ENCODE assay signal across 9 cellular contexts in genomic region chr19:752652-753517, GRCh38. TPM values are rescaled to one million over a fixed set of nuclear protein-coding genes. Genes with fewer than 3 reads are reported as not detected.
DNase-seq lines count a peak whose midpoint lies in the region; ATAC-seq, FAIRE-seq and TF ChIP-seq lines count a peak whose summit lies in the region.
"Had no signal": no experiment of that assay in that cellular context is flagged by ENCODE, and none has a peak within 500 bp of the region (broad histone marks: within the 10 kb centered on the region; RNA-seq: fewer than 3 reads in every experiment).

No MANE protein-coding gene starts in this region.

- H3K9me3 ChIP-seq in A549 (peaks cover 24% of the 10 kb centered on the region), mammary epithelial cell (replicated peaks; ENCODE audit: insufficient read depth, low read length) (peaks cover 7% of the 10 kb centered on the region), OCI-LY7 (ENCODE audit: low read length) (no peaks in the 10 kb centered on the region)

- H3K79me2 ChIP-seq in mammary epithelial cell (ENCODE audit: insufficient read depth, low read length): peaks cover 15% of the 10 kb centered on the region
- no peaks in the 10 kb centered on the region for H3K79me2 ChIP-seq in OCI-LY7 (ENCODE audit: insufficient read depth, low read depth, low read length)

- peak overlapping the region; percentile 94 for H3K4me2 ChIP-seq in A549
- H3K4me2 ChIP-seq in mammary epithelial cell (ENCODE audit: insufficient read depth, low read depth, low read length): peak overlapping the region; percentile 10
- H3K4me2 ChIP-seq in OCI-LY7 (ENCODE audit: low read length): no peak overlapping the region

- DNase-seq in A549 (ENCODE audit: low read depth in 1 of 2, low spot score in 1 of 2): peak; percentile 95 to 99
- DNase-seq in mammary epithelial cell: peak; percentile 70
- DNase-seq in lung microvascular endothelial cell (ENCODE audit: low read depth in 2 of 2): peak; percentile 56 to 67
- DNase-seq in OCI-LY7 (ENCODE audit: low spot score): no peak

- no peak for FAIRE-seq in A549 (lab: Jason Lieb, UNC)

- H3K4me1 ChIP-seq in A549 (peaks cover 33% of the 10 kb centered on the region), mammary epithelial cell (ENCODE audit: insufficient read depth, low read length) (peaks cover 23% of the 10 kb centered on the region), OCI-LY7 (ENCODE audit: insufficient read depth, low read length, poor library complexity, severe bottlenecking) (no peaks in the 10 kb centered on the region)

- no peaks in the 10 kb centered on the region for H3K9me2 ChIP-seq in OCI-LY7 (ENCODE audit: insufficient read depth, low read length)

- TF ChIP-seq POLR2A in A549 (IDR thresholded peaks at IDR 0.05; ENCODE audit: low read length): peak; percentile 27; the same call in 1 of the 2 replicates

- POLR2A ChIA-PET in A549 (lab: Yijun Ruan, JAX) (interaction anchor here (0.6 to 2.6 kb wide), 23 partner anchors 8 to 269 kb away, joined by 3 to 26 read pairs (median 5); partner anchors contain the start of gene FSTL3), OCI-LY7 (lab: Charles Lee) (interaction anchor here (1.0 kb wide), 1 partner anchor 9 kb away, joined by 3 read pairs; no protein-coding TSS in a partner anchor)

- TF ChIP-seq CTCF in A549 (IDR thresholded peaks at IDR 0.05): no peak
- no peak for TF ChIP-seq CTCF in mammary epithelial cell (conservative IDR thresholded peaks at IDR 0.05 in 1 of 2, IDR thresholded peaks at IDR 0.05 in 1 of 2; ENCODE audit: extremely low read depth in 1 of 2, insufficient read depth in 1 of 2, low read depth in 1 of 2, low read length in 2 of 2)
- TF ChIP-seq CTCF in OCI-LY7 (conservative IDR thresholded peaks at IDR 0.05; ENCODE audit: low read length): no peak

- dilution Hi-C loops in mammary epithelial cell (cut with HindIII; ENCODE audit: low sequenced_read_pairs): no loop called here

- no TSS peak for BruUV-seq in mammary epithelial cell (replicated peaks; lab: Mats Ljungman, UMichigan)
- no TSS peak for BruUV-seq in OCI-LY7 (replicated peaks; lab: Mats Ljungman, UMichigan)

- peak; percentile 81 to 85 for ATAC-seq in A549
- no peak for ATAC-seq in HG03520 (IDR thresholded peaks at IDR 0.05; ENCODE audit: unreplicated experiment)
- ATAC-seq in GM21515 (IDR thresholded peaks at IDR 0.05; ENCODE audit: unreplicated experiment): no peak
- no peak for ATAC-seq in GM21576 (IDR thresholded peaks at IDR 0.05; ENCODE audit: unreplicated experiment)

- CTCF ChIA-PET in A549 (lab: Yijun Ruan, JAX): interaction anchor here (0.6 to 4.1 kb wide), 7 partner anchors 12 to 103 kb away, joined by 3 to 23 read pairs (median 4); no protein-coding TSS in a partner anchor
- CTCF ChIA-PET in mammary epithelial cell (lab: Charles Lee; ENCODE audit: low non-redundant PET): interaction anchor here (0.6 kb wide), 1 partner anchor 1744 kb away, joined by 4 read pairs; no protein-coding TSS in a partner anchor
- CTCF ChIA-PET in OCI-LY7 (lab: Charles Lee; ENCODE audit: unreplicated experiment): no interaction called here

- in situ Hi-C loops in mammary epithelial cell (cut with MboI; ENCODE audit: low sequenced_read_pairs in 2 of 2): no loop called here

- no peaks in the 10 kb centered on the region for H3K36me3 ChIP-seq in mammary epithelial cell (ENCODE audit: insufficient read depth, low read length)
- H3K36me3 ChIP-seq in OCI-LY7 (ENCODE audit: insufficient read depth, low read length): no peaks in the 10 kb centered on the region

- H3K27me3 ChIP-seq in mammary epithelial cell (ENCODE audit: insufficient read depth, low read length): no peaks in the 10 kb centered on the region
- H3K27me3 ChIP-seq: dorsolateral prefrontal cortex had no signal

- no peak overlapping the region for H3K9ac ChIP-seq in mammary epithelial cell (ENCODE audit: insufficient read depth, low read length)

- peak; percentile 94 to 97; a peak in 4 of 5 replicates for TF ChIP-seq EP300 in A549 (IDR thresholded peaks at IDR 0.05)
- peak; percentile 96 for TF ChIP-seq EP300 in Ishikawa (IDR thresholded peaks at IDR 0.05; ENCODE audit: borderline replicate concordance)

- H4K20me1 ChIP-seq in mammary epithelial cell (ENCODE audit: insufficient read depth, low read length) (no peaks in the 10 kb centered on the region), OCI-LY7 (ENCODE audit: insufficient read depth, low read length) (no peaks in the 10 kb centered on the region)

- TF ChIP-seq RAD21 in A549 (conservative IDR thresholded peaks at IDR 0.05 in 1 of 2, IDR thresholded peaks at IDR 0.05 in 1 of 2): no peak
- TF ChIP-seq RAD21 in Ishikawa (IDR thresholded peaks at IDR 0.05; ENCODE audit: low read depth): peak; percentile 5; the same call in 1 of the 2 replicates

- H2AFZ ChIP-seq in mammary epithelial cell (ENCODE audit: low read depth, low read length): no peak overlapping the region
- no peak overlapping the region for H2AFZ ChIP-seq in OCI-LY7 (ENCODE audit: low read length)

- peak overlapping the region; percentile 89 for H3K4me3 ChIP-seq in A549
- no peak overlapping the region for H3K4me3 ChIP-seq in mammary epithelial cell (replicated peaks in 1 of 3; ENCODE audit: insufficient read depth in 1 of 3, low read depth in 2 of 3, low read length in 3 of 3)
- H3K4me3 ChIP-seq in OCI-LY7 (ENCODE audit: low read depth, low read length, poor library complexity, severe bottlenecking): no peak overlapping the region
- H3K4me3 ChIP-seq: dorsolateral prefrontal cortex had no signal

- intact Hi-C loops in mammary epithelial cell (cut with micrococcal nuclease) (no loop called here), OCI-LY7 (cut with micrococcal nuclease; ENCODE audit: unreplicated experiment) (no loop called here)

- H3K27ac ChIP-seq in A549: peak overlapping the region; percentile 99 to 100
- H3K27ac ChIP-seq in mammary epithelial cell (ENCODE audit: insufficient read depth, low read depth, low read length): no peak overlapping the region
- H3K27ac ChIP-seq in OCI-LY7 (ENCODE audit: low read depth, low read length, poor library complexity, severe bottlenecking): no peak overlapping the region

- 0% methylated on average over 18 of the region's 39 CpGs for WGBS in A549 (ENCODE audit: missing lambda C conversion rate)
- 61% methylated on average over 25 of the region's 39 CpGs for WGBS in mammary epithelial cell (ENCODE audit: low coverage, missing lambda C conversion rate)

TF ChIP-seq in A549, 52 proteins besides CTCF, POLR2A, EP300 and RAD21 (continues in another document):
- no peak for TF ChIP-seq TFCP2L1 (CRISPR knock-in tag; IDR thresholded peaks at IDR 0.05)
- no peak for TF ChIP-seq PHF8 (IDR thresholded peaks at IDR 0.05; ENCODE audit: borderline replicate concordance, low read depth)

TF ChIP-seq in Ishikawa, 13 proteins besides CTCF, POLR2A, EP300 and RAD21 (continues in another document):
- TF ChIP-seq TAF1 (IDR thresholded peaks at IDR 0.05; ENCODE audit: low read depth) (no peak; the same call in 1 of the 2 replicates), NFIC (IDR thresholded peaks at IDR 0.05) (peak; percentile 71), TEAD4 (IDR thresholded peaks at IDR 0.05) (peak; percentile 96), CEBPB (IDR thresholded peaks at IDR 0.05) (peak; percentile 67)

RNA-seq across cellular contexts. Expression of gene MISP, which starts 2.0 kb away (rescaled TPM):
- polyA plus RNA-seq in A549 (2011; rRNA removed): 38.3 and 46.5 TPM in 2 replicates
- 44.9 and 58.4 TPM in 2 replicates for polyA plus RNA-seq in A549 (2012; cell fraction: cytosol; rRNA removed)
- 75.9 and 95.3 TPM in 2 replicates for polyA plus RNA-seq in A549 (2012; cell fraction: nucleus; rRNA removed)
- polyA plus RNA-seq in A549 (2017; fragmentation: RNase III; extraction: RNeasy Plus Mini Kit Qiagen cat#74134 plus additional on column Dnase treatment): 56.9 to 62.7 TPM (median 61.4 TPM) in 3 replicates
- polyA minus RNA-seq in A549 (2011; rRNA and poly(A)+ RNA removed): 43.2 and 57.3 TPM in 2 replicates
- total RNA-seq in mammary epithelial cell: 10 to 100 TPM; 15.3 to 21.0 TPM
- 13.8 TPM for polyA plus RNA-seq in mammary epithelial cell
- polyA minus RNA-seq in mammary epithelial cell: 8.1 TPM
- total RNA-seq in lung microvascular endothelial cell: under 0.01 TPM in 1 of 2 replicates, not detected in the other
- total RNA-seq in OCI-LY7 (2014; rRNA removed; shearing (Covaris generic)): not detected in 2 replicates
- total RNA-seq in OCI-LY7 (2022): 0.23 TPM in 1 of 2 replicates, not detected in the other

RNA-seq across cellular contexts. Expression of gene PALM, which starts 44.1 kb away (rescaled TPM):
- polyA plus RNA-seq in A549 (2011; rRNA removed) (2.0 and 3.0 TPM in 2 replicates), A549 (2017; fragmentation: RNase III; extraction: RNeasy Plus Mini Kit Qiagen cat#74134 plus additional on column Dnase treatment) (11.4 to 17.5 TPM (median 15.7 TPM) in 3 replicates), mammary epithelial cell (not detected)
- 5.4 and 7.0 TPM in 2 replicates for polyA plus RNA-seq in A549 (2012; cell fraction: cytosol; rRNA removed)
- polyA plus RNA-seq in A549 (2012; cell fraction: nucleus; rRNA removed): 8.5 and 8.8 TPM in 2 replicates
- 2.2 and 3.7 TPM in 2 replicates for polyA minus RNA-seq in A549 (2011; rRNA and poly(A)+ RNA removed)
- total RNA-seq in mammary epithelial cell (1 to 10 TPM in 1 of 2 donors, under 1 TPM in 1; 0.33 to 1.0 TPM), lung microvascular endothelial cell (23.1 and 36.9 TPM in 2 replicates), OCI-LY7 (2022) (0.42 and 1.2 TPM in 2 replicates)
- not detected for polyA minus RNA-seq in mammary epithelial cell
- total RNA-seq in OCI-LY7 (2014; rRNA removed; shearing (Covaris generic)): 1.4 TPM in 1 of 2 replicates, not detected in the other

RNA-seq across cellular contexts. Expression of gene PTBP1, which starts 44.4 kb away (rescaled TPM):
- polyA plus RNA-seq in A549 (2011; rRNA removed) (144 and 207 TPM in 2 replicates), A549 (2017; fragmentation: RNase III; extraction: RNeasy Plus Mini Kit Qiagen cat#74134 plus additional on column Dnase treatment) (264 to 299 TPM (median 285 TPM) in 3 replicates), mammary epithelial cell (214 TPM)
- polyA plus RNA-seq in A549 (2012; cell fraction: cytosol; rRNA removed): 326 and 379 TPM in 2 replicates
- 472 and 807 TPM in 2 replicates for polyA plus RNA-seq in A549 (2012; cell fraction: nucleus; rRNA removed)
- polyA minus RNA-seq in A549 (2011; rRNA and poly(A)+ RNA removed): 224 and 254 TPM in 2 replicates
- total RNA-seq in mammary epithelial cell (100 to 1,000 TPM in 1 of 2 donors, 10 to 100 TPM in 1; 88.9 to 383 TPM), lung microvascular endothelial cell (113 and 124 TPM in 2 replicates), OCI-LY7 (2022) (468 and 479 TPM in 2 replicates)
- 178 TPM for polyA minus RNA-seq in mammary epithelial cell
- total RNA-seq in OCI-LY7 (2014; rRNA removed; shearing (Covaris generic)): 284 and 315 TPM in 2 replicates

RNA-seq across cellular contexts. Expression of gene PRSS57, which starts 57.6 kb away (rescaled TPM):
- polyA plus RNA-seq in A549 (2011; rRNA removed): 0.10 TPM in 1 of 2 replicates, not detected in the other
- 0.06 and 0.11 TPM in 2 replicates for polyA plus RNA-seq in A549 (2012; cell fraction: cytosol; rRNA removed)
- 0.10 TPM in 1 of 2 replicates, not detected in the other for polyA plus RNA-seq in A549 (2012; cell fraction: nucleus; rRNA removed)
- polyA plus RNA-seq in A549 (2017; fragmentation: RNase III; extraction: RNeasy Plus Mini Kit Qiagen cat#74134 plus additional on column Dnase treatment): not detected in 3 replicates
- not detected in 2 replicates for polyA minus RNA-seq in A549 (2011; rRNA and poly(A)+ RNA removed)
- total RNA-seq in mammary epithelial cell: not detected
- polyA plus RNA-seq in mammary epithelial cell: not detected
- not detected for polyA minus RNA-seq in mammary epithelial cell
- total RNA-seq in lung microvascular endothelial cell: not detected in 2 replicates
- not detected in 2 replicates for total RNA-seq in OCI-LY7 (2014; rRNA removed; shearing (Covaris generic))
- not detected in 2 replicates for total RNA-seq in OCI-LY7 (2022)

Comparison
In these comparisons a context has a peak if more than half of its experiments do, and no peak if none do; other contexts are left out.
1. ATAC-seq: peak in A549 (2 of 2); none in HG03520 (single experiment), GM21515 (single experiment) and GM21576 (single experiment).
2. H3K27ac ChIP-seq: peak in A549 (2 of 2); none in mammary epithelial cell (single experiment) and OCI-LY7 (single experiment).
3. RNA of gene MISP, which starts 2.0 kb away (total RNA-seq): 15.3 to 21.0 TPM in mammary epithelial cell; 0.23 TPM in OCI-LY7 and under 0.01 TPM in lung microvascular endothelial cell; every median in the first group is over 10 times any median in the second.
4. RNA of gene PALM, which starts 44.1 kb away (total RNA-seq): 23.1 to 36.9 TPM in lung microvascular endothelial cell; 0.42 to 1.4 TPM in OCI-LY7 and 0.33 to 1.0 TPM in mammary epithelial cell; every median in the first group is over 10 times any median in the second.